31 cellular contexts compared by ENCODE assay signal in genomic region chr10:14116837-14117236, GRCh38.
"Had no signal": no experiment of that assay in that cellular context is flagged by ENCODE, and none has a peak within 500 bp of the region (broad histone marks: within the 10 kb centered on the region; RNA-seq: fewer than 3 reads in every experiment).

No MANE protein-coding gene starts in this region.

- H3K4me1 ChIP-seq: left lung, lower lobe of right lung, pancreas, prostate gland, stomach, testis, thyroid gland, transverse colon, upper lobe of left lung, vagina had no signal

- H3K4me1 Mint-ChIP-seq: immature natural killer cell; naive thymus-derived CD8-positive, alpha-beta T cell; nephron; stimulated activated naive B cell treated with anti-CD40 and anti-IgM and Interleukin-4, amounts not matched to agents 10 μg/mL and 1 μg/mL and 100 μg/mL, for 72 hours had no signal

- ATAC-seq: left colon; left lung; lower lobe of right lung; naive thymus-derived CD8-positive, alpha-beta T cell; pancreas; right cardiac atrium; sciatic nerve; stimulated activated naive B cell treated with anti-CD40 and anti-IgM and Interleukin-4, amounts not matched to agents 10 μg/mL and 1 μg/mL and 100 μg/mL, for 72 hours; stimulated activated naive CD8-positive, alpha-beta T cell treated with anti-CD3 and anti-CD28 coated beads, Interleukin-15, Interleukin-2, amounts not matched to agents 100 U/mL and 50 U/mL, for 24 hours had no signal

- DNase-seq: hypothalamus; immature natural killer cell; kidney; left colon; left lung; lower lobe of right lung; mammary epithelial cell; mesenchymal stem cell; naive thymus-derived CD8-positive, alpha-beta T cell; nucleus accumbens; pancreas; posterior cingulate gyrus; retina; right cardiac atrium; stimulated activated CD4-positive, alpha-beta T cell treated with anti-CD3 and anti-CD28 coated beads, Interleukin-12 subunit alpha, Interleukin-12 subunit beta, amount 100 ng/mL, for 4 hours; stimulated activated CD4-positive, alpha-beta T cell treated with anti-CD3 and anti-CD28 coated beads, Interleukin-15, amount 100 ng/mL, for 24 hours; stimulated activated CD4-positive, alpha-beta T cell treated with anti-CD3 and anti-CD28 coated beads, Interleukin-2, amount 100 ng/mL, for 24 hours; stimulated activated CD4-positive, alpha-beta T cell treated with anti-CD3 and anti-CD28 coated beads, Interleukin-4, amount 100 ng/mL, for 1 hour; stimulated activated naive B cell treated with anti-CD40 and anti-IgM and Interleukin-4, amounts not matched to agents 10 μg/mL and 1 μg/mL and 100 μg/mL, for 72 hours; stimulated activated naive CD8-positive, alpha-beta T cell treated with anti-CD3 and anti-CD28 coated beads, Interleukin-15, Interleukin-2, amounts not matched to agents 100 U/mL and 50 U/mL, for 24 hours; stomach; testis; thyroid gland; transverse colon; upper lobe of left lung had no signal

- H3K4me3 ChIP-seq: left lung, lower lobe of right lung, pancreas, prostate gland, skin epidermis, stomach, testis, thyroid gland, transverse colon, upper lobe of left lung, vagina had no signal

- H3K9me3 Mint-ChIP-seq: immature natural killer cell; naive thymus-derived CD8-positive, alpha-beta T cell; nephron; neural crest cell; stimulated activated naive B cell treated with anti-CD40 and anti-IgM and Interleukin-4, amounts not matched to agents 10 μg/mL and 1 μg/mL and 100 μg/mL, for 72 hours had no signal

- H3K27ac ChIP-seq: left lung, lower lobe of right lung, pancreas, prostate gland, skin epidermis, stomach, testis, thyroid gland, transverse colon, upper lobe of left lung, vagina had no signal

- H3K36me3 ChIP-seq: left lung, lower lobe of right lung, pancreas, prostate gland, stomach, thyroid gland, transverse colon, upper lobe of left lung, vagina had no signal

- H3K36me3 Mint-ChIP-seq: immature natural killer cell; naive thymus-derived CD8-positive, alpha-beta T cell; stimulated activated naive B cell treated with anti-CD40 and anti-IgM and Interleukin-4, amounts not matched to agents 10 μg/mL and 1 μg/mL and 100 μg/mL, for 72 hours had no signal

- H3K4me3 Mint-ChIP-seq: immature natural killer cell; naive thymus-derived CD8-positive, alpha-beta T cell; nephron; neural crest cell; stimulated activated naive B cell treated with anti-CD40 and anti-IgM and Interleukin-4, amounts not matched to agents 10 μg/mL and 1 μg/mL and 100 μg/mL, for 72 hours had no signal

- H3K27ac Mint-ChIP-seq: immature natural killer cell; nephron; stimulated activated naive B cell treated with anti-CD40 and anti-IgM and Interleukin-4, amounts not matched to agents 10 μg/mL and 1 μg/mL and 100 μg/mL, for 72 hours had no signal

- H3K9me3 ChIP-seq: left lung, lower lobe of right lung, pancreas, prostate gland, stomach, testis, thyroid gland, transverse colon, upper lobe of left lung, vagina had no signal

- H3K27me3 ChIP-seq: left lung, pancreas, stomach, testis, thyroid gland, transverse colon, upper lobe of left lung, vagina had no signal
